26 cellular contexts compared by ENCODE assay signal in the genomic region with DNA sequence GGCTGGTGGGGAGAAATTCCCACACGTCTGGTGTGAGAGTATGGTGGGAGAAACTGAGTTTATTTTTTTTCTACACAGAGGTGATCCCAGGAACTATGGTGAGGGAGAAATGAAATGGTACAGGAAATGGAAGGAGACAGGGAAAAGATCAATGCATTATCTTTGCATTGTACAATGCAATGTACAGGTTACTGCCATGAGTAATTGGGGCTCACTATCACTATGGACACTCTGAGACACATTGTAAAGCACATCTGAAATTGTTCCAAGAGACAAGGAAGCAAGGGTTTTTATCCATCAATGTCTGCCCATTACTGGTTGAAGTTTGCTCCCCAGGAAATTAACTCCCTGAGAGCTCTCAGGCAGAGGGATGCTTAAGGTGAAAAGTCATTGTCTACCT.
"Had no signal": no experiment of that assay in that cellular context is flagged by ENCODE, and none has a peak within 500 bp of the region (broad histone marks: within the 10 kb centered on the region; RNA-seq: fewer than 3 reads in every experiment).

No MANE protein-coding gene starts in this region.

- H3K4me3 ChIP-seq: stomach, suprapubic skin, testis, thoracic aorta, thyroid gland, tibial artery, tibial nerve, transverse colon, upper lobe of left lung, upper lobe of right lung, uterus, vagina had no signal

- H3K4me1 ChIP-seq: testis, uterus had no signal

- H3K27ac ChIP-seq: stomach, suprapubic skin, testis, thoracic aorta, thyroid gland, tibial artery, tibial nerve, transverse colon, upper lobe of left lung, upper lobe of right lung, uterus, vagina had no signal

- DNase-seq: stimulated activated CD4-positive, alpha-beta T cell treated with anti-CD3 and anti-CD28 coated beads, Interleukin-2, amount 100 ng/mL, for 48 hours; stimulated activated CD4-positive, alpha-beta T cell treated with anti-CD3 and anti-CD28 coated beads, Interleukin-4, amount 100 ng/mL, for 1 hour; stimulated activated CD4-positive, alpha-beta T cell treated with anti-CD3 and anti-CD28 coated beads, Interleukin-4, amount 100 ng/mL, for 24 hours; stimulated activated CD4-positive, alpha-beta T cell treated with anti-CD3 and anti-CD28 coated beads, Interleukin-4, amount 100 ng/mL, for 4 hours; stimulated activated CD8-positive, alpha-beta memory T cell treated with anti-CD3 and anti-CD28 coated beads, Interleukin-4, amount 100 ng/mL, for 48 hours; stimulated activated naive B cell treated with anti-CD40 and anti-IgM and Interleukin-4, amounts not matched to agents 10 μg/mL and 1 μg/mL and 100 μg/mL, for 72 hours; stimulated activated naive CD4-positive, alpha-beta T cell; stimulated activated naive CD4-positive, alpha-beta T cell treated with Interleukin-2 at 50 U/mL for 16 hours; stimulated activated naive CD8-positive, alpha-beta T cell treated with anti-CD3 and anti-CD28 coated beads, Interleukin-15, amount 100 ng/mL, for 72 hours; stimulated activated naive CD8-positive, alpha-beta T cell treated with anti-CD3 and anti-CD28 coated beads, Interleukin-15, Interleukin-2, amounts not matched to agents 100 U/mL and 50 U/mL, for 24 hours; stomach; substantia nigra; testis; thyroid gland; tibial artery; transverse colon; upper lobe of left lung; upper lobe of right lung; uterus had no signal

- H3K36me3 ChIP-seq: stomach, suprapubic skin, thoracic aorta, thyroid gland, tibial artery, tibial nerve, transverse colon, upper lobe of left lung, upper lobe of right lung, uterus, vagina had no signal

- FAIRE-seq: urothelium cell line had no signal

- ATAC-seq: stimulated activated effector memory CD8-positive, alpha-beta T cell treated with anti-CD3 and anti-CD28 coated beads, Interleukin-12 subunit alpha, Interleukin-12 subunit beta, amount 100 ng/mL, for 72 hours; stimulated activated memory B cell treated with anti-CD40 and anti-IgM and Interleukin-4, amounts not matched to agents 10 μg/mL and 1 μg/mL and 100 μg/mL, for 72 hours; stimulated activated naive B cell treated with anti-CD40 and anti-IgM and Interleukin-4, amounts not matched to agents 10 μg/mL and 1 μg/mL and 100 μg/mL, for 72 hours; stimulated activated naive CD8-positive, alpha-beta T cell treated with anti-CD3 and anti-CD28 coated beads, Interleukin-15, amount 100 ng/mL, for 72 hours; stimulated activated naive CD8-positive, alpha-beta T cell treated with anti-CD3 and anti-CD28 coated beads, Interleukin-15, Interleukin-2, amounts not matched to agents 100 U/mL and 50 U/mL, for 24 hours; upper lobe of right lung had no signal

- H3K9me3 ChIP-seq: stomach, suprapubic skin, testis, thoracic aorta, thyroid gland, tibial artery, tibial nerve, transverse colon, upper lobe of left lung, upper lobe of right lung, uterus, vagina had no signal

- H3K27me3 ChIP-seq: stomach, suprapubic skin, testis, thyroid gland, tibial artery, tibial nerve, transverse colon, upper lobe of left lung, upper lobe of right lung, uterus, vagina had no signal
